Comparison of ENCODE assay signal across 10 cellular contexts in the genomic region with DNA sequence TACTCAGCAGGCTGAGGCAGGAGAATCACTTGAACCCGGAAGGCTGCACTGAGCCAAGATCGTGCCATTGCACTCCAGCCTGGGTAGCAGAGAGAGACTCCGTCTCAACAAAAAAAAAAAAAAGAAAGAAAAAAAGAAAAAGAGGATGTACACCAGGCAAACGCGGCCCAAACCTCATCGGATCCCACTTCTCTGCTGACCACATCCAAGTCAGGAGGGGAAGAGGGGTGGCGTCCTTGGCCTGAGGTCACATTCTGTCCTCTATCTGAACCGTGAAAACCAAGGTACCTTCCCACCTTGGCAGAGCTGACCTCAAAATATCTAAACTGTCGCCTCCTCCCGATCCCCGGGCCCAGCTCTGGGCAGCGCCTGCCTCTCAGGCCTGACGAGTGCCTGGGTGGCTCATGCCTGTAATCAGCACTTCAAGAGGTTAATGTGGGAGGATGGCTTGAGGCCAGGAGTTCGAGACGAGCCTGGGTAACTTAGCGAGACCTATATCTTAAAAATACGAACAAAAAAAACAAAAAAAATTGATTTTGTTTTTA. TPM values are rescaled to one million over a fixed set of nuclear protein-coding genes. Genes with fewer than 3 reads are reported as not detected.
DNase-seq lines count a peak whose midpoint lies in the region; ATAC-seq, FAIRE-seq and TF ChIP-seq lines count a peak whose summit lies in the region.
"Had no signal": no experiment of that assay in that cellular context is flagged by ENCODE, and none has a peak within 500 bp of the region (broad histone marks: within the 10 kb centered on the region; RNA-seq: fewer than 3 reads in every experiment).

No MANE protein-coding gene starts in this region.

- POLR2A ChIA-PET in PC-9 (lab: Charles Lee; ENCODE audit: unreplicated experiment), result no interaction called here

- ATAC-seq in HG03196 (IDR thresholded peaks at IDR 0.05; ENCODE audit: unreplicated experiment) (no peak), GM18861 (IDR thresholded peaks at IDR 0.05; ENCODE audit: unreplicated experiment) (no peak)

- CTCF ChIA-PET in PC-9 (lab: Charles Lee), result no interaction called here

- BruUV-seq in PC-9 (replicated peaks; lab: Mats Ljungman, UMichigan), result no TSS peak

- WGBS in esophagus squamous epithelium, 2 donors, result 62 to 65% methylated on average over 14 to 15 of the region's 17 CpGs
- WGBS in sigmoid colon, 2 donors, result 75 to 84% methylated on average over 17 of the region's 17 CpGs

- peaks cover 10% of the 10 kb centered on the region for H3K79me2 ChIP-seq in PC-9 (ENCODE audit: low read depth)

- TF ChIP-seq POLR2A in GM12892 (IDR thresholded peaks at IDR 0.05; ENCODE audit: low read depth, low read length) (no peak), esophagus squamous epithelium (IDR thresholded peaks at IDR 0.05) (no peak), sigmoid colon (IDR thresholded peaks at IDR 0.05) (no peak)

- no peaks in the 10 kb centered on the region for H3K9me2 ChIP-seq in PC-9 (ENCODE audit: insufficient read depth)

- H3K4me1 ChIP-seq in PC-9 (replicated peaks; ENCODE audit: insufficient read depth) (0 out of 2 replicates have a peak, but pooled peaks cover 8% of the 10 kb centered on the region), esophagus squamous epithelium (peaks cover 0 to 24% (median 10%) of the 10 kb centered on the region in 3 donors), sigmoid colon (peaks cover 0 to 21% (median 14%) of the 10 kb centered on the region in 4 donors)

- H3K27ac ChIP-seq in PC-9, result no peak overlapping the region
- no peak overlapping the region for H3K27ac ChIP-seq in esophagus squamous epithelium
- no peak overlapping the region for H3K27ac ChIP-seq in sigmoid colon

- H3K4me3 ChIP-seq in PC-9 (peak overlapping the region; percentile 92; the same call in 1 of the 2 replicates), esophagus squamous epithelium (peak overlapping the region in 3 of 4 donors; percentile 81 to 92 (median 89)), sigmoid colon (peak overlapping the region in 3 of 4 donors; percentile 68 to 83 (median 75))

- intact Hi-C loops in PC-9 (cut with micrococcal nuclease; ENCODE audit: unreplicated experiment), result no loop called here
- intact Hi-C loops in esophagus squamous epithelium (cut with DNase I), result no loop called here
- intact Hi-C loops in sigmoid colon (cut with DNase I), result loop anchor here (5.0 kb wide), 2 partner anchors 51 to 141 kb away; partner anchors contain the start of genes CHCHD10 and SLC2A11

- H3K27me3 ChIP-seq in PC-9 (ENCODE audit: insufficient read depth, low read depth) (no peaks in the 10 kb centered on the region), esophagus squamous epithelium (no peaks in the 10 kb centered on the region), sigmoid colon (no peaks in the 10 kb centered on the region)

- H3K9me3 ChIP-seq in PC-9 (ENCODE audit: insufficient read depth, low read depth) (no peaks in the 10 kb centered on the region), esophagus squamous epithelium (no peaks in the 10 kb centered on the region), sigmoid colon (no peaks in the 10 kb centered on the region)

- no peak for TF ChIP-seq EP300 in sigmoid colon (IDR thresholded peaks at IDR 0.05)

- TF ChIP-seq CTCF in PC-9 (conservative IDR thresholded peaks at IDR 0.05), result no peak
- no peak for TF ChIP-seq CTCF in esophagus squamous epithelium (IDR thresholded peaks at IDR 0.05)
- TF ChIP-seq CTCF in sigmoid colon (IDR thresholded peaks at IDR 0.05), result no peak

- no peak overlapping the region for H2AFZ ChIP-seq in PC-9

- H3K4me2 ChIP-seq in PC-9, result peak overlapping the region; percentile 91

- FAIRE-seq in GM12892 (lab: Jason Lieb, UNC), result peak; percentile 75
- FAIRE-seq: endometrium had no signal

- H3F3A ChIP-seq in PC-9 (ENCODE audit: insufficient read depth, low read depth), result peaks cover 9% of the 10 kb centered on the region; the same call in 1 of the 2 replicates

- H3K36me3 ChIP-seq in PC-9 (ENCODE audit: low read depth), result no peaks in the 10 kb centered on the region
- H3K36me3 ChIP-seq in esophagus squamous epithelium, result peaks cover 0 to 44% (median 17%) of the 10 kb centered on the region in 3 donors
- peaks cover 0 to 39% (median 21%) of the 10 kb centered on the region in 4 donors for H3K36me3 ChIP-seq in sigmoid colon

- H4K20me1 ChIP-seq in PC-9 (ENCODE audit: insufficient read depth), result no peaks in the 10 kb centered on the region

- no peak for DNase-seq in GM12892 (ENCODE audit: insufficient read length)
- DNase-seq in PC-9, result no peak
- DNase-seq in esophagus squamous epithelium (lab: John Stamatoyannopoulos, UW), result no peak
- no peak for DNase-seq in sigmoid colon
- DNase-seq in NCI-H2107 treated with DMSO at 0.1 percent for 48 hours (lab: John Stamatoyannopoulos, UW; ENCODE audit: unreplicated experiment), result no peak
- DNase-seq in SHP77 treated with DMSO at 0.1 percent for 48 hours (lab: John Stamatoyannopoulos, UW), result no peak

RNA-seq across cellular contexts. Expression of gene RGL4, which starts 25.1 kb away (rescaled TPM):
- 3.5 TPM for polyA plus RNA-seq in GM12892 (2012; ENCODE audit: missing spikeins)
- total RNA-seq in PC-9 (2021) (not detected in 2 replicates), esophagus squamous epithelium (not detected), sigmoid colon (not detected)
- 1 to 10 TPM; 1.8 to 3.2 (median 2.8) TPM for polyA plus RNA-seq in sigmoid colon

RNA-seq across cellular contexts. Expression of gene ZNF70, which starts 35.0 kb away (rescaled TPM):
- 2.1 TPM for polyA plus RNA-seq in GM12892 (2012; ENCODE audit: missing spikeins)
- total RNA-seq in PC-9 (2021) (2.8 and 2.9 TPM in 2 replicates), esophagus squamous epithelium (1 to 10 TPM in 3 of 4 donors, under 1 TPM in 1; 0.91 to 2.7 (median 1.1) TPM), sigmoid colon (1 to 10 TPM; 2.6 to 5.5 (median 3.0) TPM)
- 1 to 10 TPM in 1 of 3 donors, under 1 TPM in 2; 0.23 to 1.8 (median 0.60) TPM for polyA plus RNA-seq in sigmoid colon

RNA-seq across cellular contexts. Expression of gene VPREB3, which starts 38.3 kb away (rescaled TPM):
- 11.6 TPM for polyA plus RNA-seq in GM12892 (2012; ENCODE audit: missing spikeins)
- 0.90 and 1.1 TPM in 2 replicates for total RNA-seq in PC-9 (2021)
- total RNA-seq in esophagus squamous epithelium, result not detected
- total RNA-seq in sigmoid colon, result not detected
- polyA plus RNA-seq in sigmoid colon, result 10 to 100 TPM in 1 of 3 donors, 1 to 10 TPM in 1, not detected in 1; 2.4 to 65.9 TPM
- total RNA-seq: RPMI7951 had no signal

RNA-seq across cellular contexts. Expression of gene C22orf15, which starts 46.9 kb away (rescaled TPM):
- 2.3 TPM for polyA plus RNA-seq in GM12892 (2012; ENCODE audit: missing spikeins)
- total RNA-seq in PC-9 (2021) (not detected in 2 replicates), esophagus squamous epithelium (not detected), sigmoid colon (under 1 TPM in 1 of 4 donors, not detected in 3; 0.36 TPM)
- polyA plus RNA-seq in sigmoid colon, result under 1 TPM in 1 of 3 donors, not detected in 2; 0.45 TPM
- total RNA-seq: RPMI7951 had no signal

RNA-seq across cellular contexts. Expression of gene CHCHD10, which starts 51.9 kb away (rescaled TPM):
- polyA plus RNA-seq in GM12892 (2012; ENCODE audit: missing spikeins), result 268 TPM
- total RNA-seq in PC-9 (2021), result 37.0 and 43.5 TPM in 2 replicates
- total RNA-seq in esophagus squamous epithelium, result 10 to 100 TPM in 2 of 4 donors, 1 to 10 TPM in 2; 7.7 to 13.9 (median 10.4) TPM
- total RNA-seq in sigmoid colon, result 10 to 100 TPM in 3 of 4 donors, 1 to 10 TPM in 1; 5.7 to 51.5 (median 29.1) TPM
- 100 to 1,000 TPM; 272 to 336 (median 286) TPM for polyA plus RNA-seq in sigmoid colon
